17 cellular contexts compared by ENCODE assay signal in genomic region chrX:47646636-47647035, GRCh38. TPM values are rescaled to one million over a fixed set of nuclear protein-coding genes. Genes with fewer than 3 reads are reported as not detected.
DNase-seq lines count a peak whose midpoint lies in the region; ATAC-seq, FAIRE-seq and TF ChIP-seq lines count a peak whose summit lies in the region.
"Had no signal": no experiment of that assay in that cellular context is flagged by ENCODE, and none has a peak within 500 bp of the region (broad histone marks: within the 10 kb centered on the region; RNA-seq: fewer than 3 reads in every experiment).

No MANE protein-coding gene starts in this region.

- H3K9ac ChIP-seq in trophoblast cell (ENCODE audit: low read length): no peak overlapping the region

- H3K79me1 ChIP-seq in trophoblast cell (ENCODE audit: low read length): peaks cover 6% of the 10 kb centered on the region

- POLR2A ChIA-PET in Caco-2 (lab: Charles Lee): no interaction called here

- no peak overlapping the region for H3K18ac ChIP-seq in trophoblast cell (ENCODE audit: low read length)

- peaks cover 3% of the 10 kb centered on the region for H3K79me2 ChIP-seq in trophoblast cell (ENCODE audit: control insufficient read depth, insufficient read depth, low read length, poor library complexity)

- H3K27me3 Mint-ChIP-seq in activated CD4-positive, alpha-beta T cell treated with anti-CD3 and anti-CD28 coated beads, Interleukin-2, amount 10 ng/mL, durations not matched to agents 24 days and 14 days: no peaks in the 10 kb centered on the region
- no peaks in the 10 kb centered on the region for H3K27me3 Mint-ChIP-seq in Caco-2 (ENCODE audit: insufficient read depth, unreplicated experiment)
- no peaks in the 10 kb centered on the region for H3K27me3 Mint-ChIP-seq in activated T-helper 2 cell treated with anti-CD3 and anti-CD28 coated beads, Interferon-gamma antibody, Interleukin-2, Interleukin-4, amounts not matched to agents 10 μg/mL and 5 μg/mL and 100 μg/mL, durations not matched to agents 14 hours and 24 hours and 36 hours (ENCODE audit: low read depth)

- no peak overlapping the region for H3K14ac ChIP-seq in trophoblast cell (ENCODE audit: low read length)

- peak overlapping the region; percentile 22 for H3K4me3 Mint-ChIP-seq in activated CD4-positive, alpha-beta T cell treated with anti-CD3 and anti-CD28 coated beads, Interleukin-2, amount 10 ng/mL, durations not matched to agents 24 days and 14 days
- no peak overlapping the region for H3K4me3 Mint-ChIP-seq in Caco-2 (ENCODE audit: unreplicated experiment)
- H3K4me3 Mint-ChIP-seq in activated T-helper 2 cell treated with anti-CD3 and anti-CD28 coated beads, Interferon-gamma antibody, Interleukin-2, Interleukin-4, amounts not matched to agents 10 μg/mL and 5 μg/mL and 100 μg/mL, durations not matched to agents 14 hours and 24 hours and 36 hours (ENCODE audit: low read depth): no peak overlapping the region

- peaks cover 45% of the 10 kb centered on the region for H3K36me3 Mint-ChIP-seq in activated CD4-positive, alpha-beta T cell treated with anti-CD3 and anti-CD28 coated beads, Interleukin-2, amount 10 ng/mL, durations not matched to agents 24 days and 14 days (ENCODE audit: low read depth)
- H3K36me3 Mint-ChIP-seq in Caco-2 (ENCODE audit: insufficient read depth, unreplicated experiment): peaks cover 28% of the 10 kb centered on the region
- peaks cover 65% of the 10 kb centered on the region for H3K36me3 Mint-ChIP-seq in activated T-helper 2 cell treated with anti-CD3 and anti-CD28 coated beads, Interferon-gamma antibody, Interleukin-2, Interleukin-4, amounts not matched to agents 10 μg/mL and 5 μg/mL and 100 μg/mL, durations not matched to agents 14 hours and 24 hours and 36 hours (ENCODE audit: low read depth)

- H3K4me3 ChIP-seq in Caco-2 (ENCODE audit: low read depth, low read length) (no peak overlapping the region), trophoblast cell (ENCODE audit: low read depth, low read length) (no peak overlapping the region)
- H3K4me3 ChIP-seq: Peyer's patch had no signal

- H3K27me3 ChIP-seq in Caco-2 (replicated peaks; ENCODE audit: control insufficient read depth, insufficient read depth, low read length): no peaks in the 10 kb centered on the region
- no peaks in the 10 kb centered on the region for H3K27me3 ChIP-seq in trophoblast cell (ENCODE audit: insufficient read depth, low read length)
- H3K27me3 ChIP-seq: Peyer's patch had no signal

- TF ChIP-seq POLR2A in H54 (IDR thresholded peaks at IDR 0.05; ENCODE audit: low read depth, low read length): no peak

- no peak overlapping the region for H3K4me2 ChIP-seq in trophoblast cell (ENCODE audit: low read length)

- CTCF ChIA-PET in Caco-2 (lab: Charles Lee): interaction anchor here (0.6 kb wide), 1 partner anchor 105 kb away, joined by 4 read pairs; no protein-coding TSS in a partner anchor

- no peak overlapping the region for H3K4ac ChIP-seq in trophoblast cell (ENCODE audit: low read depth, low read length)

- no TSS peak for BruUV-seq in Caco-2 (replicated peaks; lab: Mats Ljungman, UMichigan)

- TF ChIP-seq CTCF in Caco-2 (IDR thresholded peaks at IDR 0.05; ENCODE audit: insufficient read depth in 1 of 2, low read depth in 1 of 2, low read length in 1 of 2, severe bottlenecking in 1 of 2, unreplicated experiment in 1 of 2): no peak

- intact Hi-C loops in activated CD4-positive, alpha-beta T cell treated with anti-CD3 and anti-CD28 coated beads, Interleukin-2, amount 10 ng/mL, durations not matched to agents 24 days and 14 days (cut with micrococcal nuclease): no loop called here
- intact Hi-C loops in Caco-2 (cut with micrococcal nuclease; ENCODE audit: unreplicated experiment): loop anchor here (10.0 kb wide), 1 partner anchor 452 kb away; the partner anchor contains the start of gene UBA1
- intact Hi-C loops in activated T-helper 2 cell treated with anti-CD3 and anti-CD28 coated beads, Interferon-gamma antibody, Interleukin-2, Interleukin-4, amounts not matched to agents 10 μg/mL and 5 μg/mL and 100 μg/mL, durations not matched to agents 14 hours and 24 hours and 36 hours (cut with micrococcal nuclease): loop anchor here (10.0 kb wide), 1 partner anchor 162 kb away; the partner anchor contains the start of gene ZNF41

- no peak overlapping the region for H2AFZ ChIP-seq in trophoblast cell (ENCODE audit: insufficient read depth, low read length, poor library complexity)

- no peak for DNase-seq in activated CD4-positive, alpha-beta T cell treated with anti-CD3 and anti-CD28 coated beads, Interleukin-2, amount 10 ng/mL, durations not matched to agents 24 days and 14 days
- no peak for DNase-seq in activated CD4-positive, alpha-beta T cell treated with anti-CD3 and anti-CD28 coated beads for 48 hours
- DNase-seq in Caco-2 (no peak), trophoblast cell (peak; percentile 23 to 36), dermis blood vessel endothelial cell (no peak), H54 (ENCODE audit: insufficient read length, low spot score) (no peak)
- DNase-seq in activated T-helper 2 cell treated with anti-CD3 and anti-CD28 coated beads, Interferon-gamma antibody, Interleukin-2, Interleukin-4, amounts not matched to agents 10 μg/mL and 5 μg/mL and 100 μg/mL, durations not matched to agents 14 hours and 24 hours and 36 hours (ENCODE audit: low spot score): no peak
- DNase-seq: C1 segment of cervical spinal cord, Calu3, H7, NCI-H1417, NCI-H2029 treated with DMSO at 0.1 percent for 48 hours, NCI-H510A, NCI-H82, Peyer's patch had no signal

- no peak overlapping the region for H2BK5ac ChIP-seq in trophoblast cell (ENCODE audit: low read depth, low read length, poor library complexity)

- H4K8ac ChIP-seq in trophoblast cell (ENCODE audit: low read depth, low read length): no peak overlapping the region

- FAIRE-seq in H54 (lab: Jason Lieb, UNC): no peak
- FAIRE-seq: A204.1 had no signal

- H3K36me3 ChIP-seq in Caco-2 (ENCODE audit: control insufficient read depth, insufficient read depth, low read length) (no peaks in the 10 kb centered on the region; the same call in 1 of the 2 replicates), trophoblast cell (ENCODE audit: control insufficient read depth in 1 of 2, insufficient read depth in 2 of 2, low read length in 2 of 2) (no peaks in the 10 kb centered on the region)
- H3K36me3 ChIP-seq: Peyer's patch had no signal

- no peak overlapping the region for H3K23ac ChIP-seq in trophoblast cell (ENCODE audit: low read length)

- peaks cover 49% of the 10 kb centered on the region for H3K4me1 Mint-ChIP-seq in activated CD4-positive, alpha-beta T cell treated with anti-CD3 and anti-CD28 coated beads, Interleukin-2, amount 10 ng/mL, durations not matched to agents 24 days and 14 days
- peaks cover 23% of the 10 kb centered on the region for H3K4me1 Mint-ChIP-seq in Caco-2 (ENCODE audit: low read depth, unreplicated experiment)
- peaks cover 44% of the 10 kb centered on the region for H3K4me1 Mint-ChIP-seq in activated T-helper 2 cell treated with anti-CD3 and anti-CD28 coated beads, Interferon-gamma antibody, Interleukin-2, Interleukin-4, amounts not matched to agents 10 μg/mL and 5 μg/mL and 100 μg/mL, durations not matched to agents 14 hours and 24 hours and 36 hours (ENCODE audit: low read depth)

- H3K27ac ChIP-seq in trophoblast cell (ENCODE audit: low read depth, low read length): peak overlapping the region; percentile 26
- H3K27ac ChIP-seq: Peyer's patch had no signal

- no peak for ATAC-seq in HG03521 (IDR thresholded peaks at IDR 0.05; ENCODE audit: unreplicated experiment)

- no peak overlapping the region for H4K91ac ChIP-seq in trophoblast cell (ENCODE audit: low read depth, low read length)

- no peak overlapping the region for H2BK120ac ChIP-seq in trophoblast cell (ENCODE audit: insufficient read depth, low read length, poor library complexity)

- WGBS in trophoblast cell (ENCODE audit: extremely low coverage, insufficient coverage, insufficient read length): no CpG with 5 or more reads among the region's 6 CpGs

- H3K9me3 ChIP-seq in Caco-2 (no peaks in the 10 kb centered on the region), trophoblast cell (ENCODE audit: insufficient read depth, low read depth, low read length) (no peaks in the 10 kb centered on the region)
- H3K9me3 ChIP-seq: Peyer's patch had no signal

- no peak overlapping the region for H4K12ac ChIP-seq in trophoblast cell (ENCODE audit: low read depth, low read length)

- H3K4me1 ChIP-seq in Caco-2 (0 out of 2 replicates have a peak, but pooled peaks cover 3% of the 10 kb centered on the region), trophoblast cell (ENCODE audit: control insufficient read depth in 1 of 2, insufficient read depth in 2 of 2, low read length in 2 of 2) (peaks cover 4 to 6% of the 10 kb centered on the region in 2 experiments)

- H2BK12ac ChIP-seq in trophoblast cell (ENCODE audit: low read length): no peak overlapping the region

- peak overlapping the region; percentile 61 for H3K27ac Mint-ChIP-seq in activated CD4-positive, alpha-beta T cell treated with anti-CD3 and anti-CD28 coated beads, Interleukin-2, amount 10 ng/mL, durations not matched to agents 24 days and 14 days
- peak overlapping the region; percentile 37 for H3K27ac Mint-ChIP-seq in Caco-2 (ENCODE audit: unreplicated experiment)
- H3K27ac Mint-ChIP-seq in activated T-helper 2 cell treated with anti-CD3 and anti-CD28 coated beads, Interferon-gamma antibody, Interleukin-2, Interleukin-4, amounts not matched to agents 10 μg/mL and 5 μg/mL and 100 μg/mL, durations not matched to agents 14 hours and 24 hours and 36 hours: peak overlapping the region; percentile 28

- H3K9me3 Mint-ChIP-seq in activated CD4-positive, alpha-beta T cell treated with anti-CD3 and anti-CD28 coated beads, Interleukin-2, amount 10 ng/mL, durations not matched to agents 24 days and 14 days: no peaks in the 10 kb centered on the region
- H3K9me3 Mint-ChIP-seq in Caco-2 (ENCODE audit: unreplicated experiment): no peaks in the 10 kb centered on the region
- no peaks in the 10 kb centered on the region for H3K9me3 Mint-ChIP-seq in activated T-helper 2 cell treated with anti-CD3 and anti-CD28 coated beads, Interferon-gamma antibody, Interleukin-2, Interleukin-4, amounts not matched to agents 10 μg/mL and 5 μg/mL and 100 μg/mL, durations not matched to agents 14 hours and 24 hours and 36 hours

- H2AK5ac ChIP-seq in trophoblast cell (ENCODE audit: low read length): no peak overlapping the region

RNA-seq across cellular contexts. Expression of gene ELK1, which starts 3.7 kb away (rescaled TPM):
- 104 and 112 TPM in 2 replicates for total RNA-seq in activated CD4-positive, alpha-beta T cell treated with anti-CD3 and anti-CD28 coated beads, Interleukin-2, amount 10 ng/mL, durations not matched to agents 24 days and 14 days
- total RNA-seq in Caco-2 (2022) (28.9 and 29.3 TPM in 2 replicates), dermis blood vessel endothelial cell (13.4 and 17.6 TPM in 2 replicates)
- total RNA-seq in activated T-helper 2 cell treated with anti-CD3 and anti-CD28 coated beads, Interferon-gamma antibody, Interleukin-2, Interleukin-4, amounts not matched to agents 10 μg/mL and 5 μg/mL and 100 μg/mL, durations not matched to agents 14 hours and 24 hours and 36 hours: 108 and 110 TPM in 2 replicates
- 25.3 and 26.6 TPM in 2 replicates for polyA plus RNA-seq in trophoblast cell (2013)

RNA-seq across cellular contexts. Expression of gene UXT, which starts 12.3 kb away (rescaled TPM):
- 174 and 194 TPM in 2 replicates for total RNA-seq in activated CD4-positive, alpha-beta T cell treated with anti-CD3 and anti-CD28 coated beads, Interleukin-2, amount 10 ng/mL, durations not matched to agents 24 days and 14 days
- 116 and 120 TPM in 2 replicates for total RNA-seq in Caco-2 (2022)
- 204 and 208 TPM in 2 replicates for total RNA-seq in activated T-helper 2 cell treated with anti-CD3 and anti-CD28 coated beads, Interferon-gamma antibody, Interleukin-2, Interleukin-4, amounts not matched to agents 10 μg/mL and 5 μg/mL and 100 μg/mL, durations not matched to agents 14 hours and 24 hours and 36 hours
- polyA plus RNA-seq in trophoblast cell (2013): 90.1 and 93.3 TPM in 2 replicates
- 58.9 and 95.6 TPM in 2 replicates for total RNA-seq in dermis blood vessel endothelial cell

RNA-seq across cellular contexts. Expression of gene CFP, which starts 16.9 kb away (rescaled TPM):
- 4.0 and 4.4 TPM in 2 replicates for total RNA-seq in activated CD4-positive, alpha-beta T cell treated with anti-CD3 and anti-CD28 coated beads, Interleukin-2, amount 10 ng/mL, durations not matched to agents 24 days and 14 days
- total RNA-seq in Caco-2 (2022): 0.34 and 0.88 TPM in 2 replicates
- total RNA-seq in activated T-helper 2 cell treated with anti-CD3 and anti-CD28 coated beads, Interferon-gamma antibody, Interleukin-2, Interleukin-4, amounts not matched to agents 10 μg/mL and 5 μg/mL and 100 μg/mL, durations not matched to agents 14 hours and 24 hours and 36 hours: 3.0 and 3.3 TPM in 2 replicates
- polyA plus RNA-seq in trophoblast cell (2013): 0.49 and 0.67 TPM in 2 replicates
- total RNA-seq in dermis blood vessel endothelial cell: 0.19 and 0.85 TPM in 2 replicates

RNA-seq across cellular contexts. Expression of gene SYN1, which starts 27.0 kb away (rescaled TPM):
- 0.49 and 0.54 TPM in 2 replicates for total RNA-seq in activated CD4-positive, alpha-beta T cell treated with anti-CD3 and anti-CD28 coated beads, Interleukin-2, amount 10 ng/mL, durations not matched to agents 24 days and 14 days
- total RNA-seq in Caco-2 (2022) (not detected in 2 replicates), dermis blood vessel endothelial cell (0.05 TPM in 1 of 2 replicates, not detected in the other)
- 0.21 TPM in 2 replicates for total RNA-seq in activated T-helper 2 cell treated with anti-CD3 and anti-CD28 coated beads, Interferon-gamma antibody, Interleukin-2, Interleukin-4, amounts not matched to agents 10 μg/mL and 5 μg/mL and 100 μg/mL, durations not matched to agents 14 hours and 24 hours and 36 hours
- polyA plus RNA-seq in trophoblast cell (2013): 5.7 and 6.4 TPM in 2 replicates

Comparison
In these comparisons a context has a peak if more than half of its experiments do, and no peak if none do; other contexts are left out.
1. DNase-seq: peak in trophoblast cell (2 of 2); none in activated CD4-positive, alpha-beta T cell treated with anti-CD3 and anti-CD28 coated beads, Interleukin-2, amount 10 ng/mL, durations not matched to agents 24 days and 14 days (single experiment), activated CD4-positive, alpha-beta T cell treated with anti-CD3 and anti-CD28 coated beads for 48 hours (single experiment), Caco-2 (0 of 2), activated T-helper 2 cell treated with anti-CD3 and anti-CD28 coated beads, Interferon-gamma antibody, Interleukin-2, Interleukin-4, amounts not matched to agents 10 μg/mL and 5 μg/mL and 100 μg/mL, durations not matched to agents 14 hours and 24 hours and 36 hours (single experiment), dermis blood vessel endothelial cell (single experiment) and H54 (single experiment).
2. Peak in every context shown above with its lines, with median percentiles within 50 percentile points of each other: H3K27ac Mint-ChIP-seq.